ENCODE assay signal across 1 cellular context in the genomic region with DNA sequence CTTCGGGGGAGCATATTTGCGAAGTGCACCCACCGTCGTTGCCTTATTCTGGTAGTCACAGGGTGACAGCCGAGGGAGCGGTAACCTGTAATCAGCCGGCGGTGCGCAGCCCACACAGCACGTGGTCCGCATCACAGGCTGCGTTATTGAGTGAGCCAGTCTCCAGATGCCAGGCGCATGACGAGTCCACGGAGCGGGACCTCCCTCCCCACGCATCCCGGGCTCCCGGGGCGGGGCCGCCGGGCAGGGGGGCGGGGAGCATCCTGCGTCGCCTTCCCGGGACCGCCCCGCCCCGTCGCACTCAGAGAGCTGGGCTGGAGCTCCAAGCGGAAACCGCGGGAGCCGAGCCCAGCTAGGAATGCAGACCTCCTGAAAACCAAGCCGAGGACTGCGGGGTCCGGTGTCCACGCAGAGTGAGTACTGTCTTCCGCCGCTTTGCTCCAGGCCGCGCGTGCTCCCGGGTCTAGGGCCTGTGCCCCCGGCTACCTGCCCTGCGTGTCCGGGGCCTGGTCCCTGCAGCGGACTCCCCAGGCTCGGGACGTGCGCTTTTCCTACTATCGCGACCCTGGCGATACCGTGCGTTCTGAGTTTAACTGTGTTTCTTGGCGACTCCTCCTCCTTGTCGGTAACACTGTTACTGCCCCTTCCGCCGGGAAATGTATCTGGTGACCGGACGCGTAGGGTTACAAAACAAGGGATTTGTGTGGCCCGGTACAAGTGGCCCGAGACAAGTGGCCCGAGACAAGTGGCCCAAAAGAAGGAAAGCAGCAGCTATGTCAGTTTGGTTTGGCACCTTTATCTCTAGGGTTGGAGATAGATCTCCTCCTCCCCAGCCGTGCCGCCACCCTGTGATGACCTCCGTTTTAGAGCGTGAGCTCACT.
TF ChIP-seq lines count a peak whose summit lies in the region.

No MANE protein-coding gene starts in this region.

TF ChIP-seq in K562, 482 proteins besides CTCF, POLR2A, EP300 and RAD21 (continued from another document):
- TF ChIP-seq, protein P1, sequence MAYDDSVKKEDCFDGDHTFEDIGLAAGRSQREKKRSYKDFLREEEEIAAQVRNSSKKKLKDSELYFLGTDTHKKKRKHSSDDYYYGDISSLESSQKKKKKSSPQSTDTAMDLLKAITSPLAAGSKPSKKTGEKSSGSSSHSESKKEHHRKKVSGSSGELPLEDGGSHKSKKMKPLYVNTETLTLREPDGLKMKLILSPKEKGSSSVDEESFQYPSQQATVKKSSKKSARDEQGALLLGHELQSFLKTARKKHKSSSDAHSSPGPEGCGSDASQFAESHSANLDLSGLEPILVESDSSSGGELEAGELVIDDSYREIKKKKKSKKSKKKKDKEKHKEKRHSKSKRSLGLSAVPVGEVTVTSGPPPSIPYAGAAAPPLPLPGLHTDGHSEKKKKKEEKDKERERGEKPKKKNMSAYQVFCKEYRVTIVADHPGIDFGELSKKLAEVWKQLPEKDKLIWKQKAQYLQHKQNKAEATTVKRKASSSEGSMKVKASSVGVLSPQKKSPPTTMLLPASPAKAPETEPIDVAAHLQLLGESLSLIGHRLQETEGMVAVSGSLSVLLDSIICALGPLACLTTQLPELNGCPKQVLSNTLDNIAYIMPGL (CRISPR knock-in tag; IDR thresholded peaks at IDR 0.05): 0 out of 2 replicates have a peak, but pooled peaks have one; percentile 31
- TF ChIP-seq POLR2AphosphoS5 (IDR thresholded peaks at IDR 0.05; ENCODE audit: control insufficient read depth, insufficient read depth, low read depth, low read length) (peak; percentile 53; the same call in 1 of the 2 replicates), SREBF1 (IDR thresholded peaks at IDR 0.05; ENCODE audit: borderline replicate concordance, low read depth, low read length) (no peak), XRCC5 (IDR thresholded peaks at IDR 0.05; ENCODE audit: low read depth, low read length) (no peak), LEF1 (IDR thresholded peaks at IDR 0.05) (no peak; the same call in 1 of the 2 replicates), ATF2 (CRISPR knock-in tag; IDR thresholded peaks at IDR 0.05) (no peak), HMG20B (CRISPR knock-in tag; IDR thresholded peaks at IDR 0.05) (no peak), RHOXF2B (CRISPR knock-in tag; conservative IDR thresholded peaks at IDR 0.05) (no peak), MEIS2 (IDR thresholded peaks at IDR 0.05; ENCODE audit: partially characterized antibody) (peak; percentile 41), ESRRA (IDR thresholded peaks at IDR 0.05; ENCODE audit: borderline replicate concordance, low read depth) (peak; percentile 28), CBFA2T3 (IDR thresholded peaks at IDR 0.05) (peak; percentile 31; the same call in 1 of the 2 replicates), ZBTB11 (CRISPR knock-in tag; IDR thresholded peaks at IDR 0.05) (peak in 2 of 3 experiments; percentile 73 to 96; a peak in 5 of 6 replicates), CBX1 (IDR thresholded peaks at IDR 0.05; ENCODE audit: low read depth) (0 out of 2 replicates have a peak, but pooled peaks have one; percentile 54), JUN (IDR thresholded peaks at IDR 0.05; ENCODE audit: borderline replicate concordance, low read depth, low read length) (peak; percentile 74; the same call in 1 of the 2 replicates), JUN (CRISPR knock-in tag; IDR thresholded peaks at IDR 0.05; ENCODE audit: borderline replicate concordance) (no peak), IRF9 (tag; IDR thresholded peaks at IDR 0.05) (no peak), U2AF2 (optimal IDR thresholded peaks at IDR 0.05; ENCODE audit: low read depth, low read length) (no peak), ZNF586 (CRISPR knock-in tag; conservative IDR thresholded peaks at IDR 0.05) (no peak), PHTF2 (CRISPR knock-in tag; IDR thresholded peaks at IDR 0.05) (no peak), EZH2 (IDR thresholded peaks at IDR 0.05; ENCODE audit: borderline replicate concordance, low read depth, low read length) (no peak)
- TF ChIP-seq, protein P2, sequence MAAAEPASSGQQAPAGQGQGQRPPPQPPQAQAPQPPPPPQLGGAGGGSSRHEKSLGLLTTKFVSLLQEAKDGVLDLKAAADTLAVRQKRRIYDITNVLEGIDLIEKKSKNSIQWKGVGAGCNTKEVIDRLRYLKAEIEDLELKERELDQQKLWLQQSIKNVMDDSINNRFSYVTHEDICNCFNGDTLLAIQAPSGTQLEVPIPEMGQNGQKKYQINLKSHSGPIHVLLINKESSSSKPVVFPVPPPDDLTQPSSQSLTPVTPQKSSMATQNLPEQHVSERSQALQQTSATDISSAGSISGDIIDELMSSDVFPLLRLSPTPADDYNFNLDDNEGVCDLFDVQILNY (CRISPR knock-in tag; IDR thresholded peaks at IDR 0.05): 0 out of 2 replicates have a peak, but pooled peaks have one; percentile 79
- TF ChIP-seq, protein P3, sequence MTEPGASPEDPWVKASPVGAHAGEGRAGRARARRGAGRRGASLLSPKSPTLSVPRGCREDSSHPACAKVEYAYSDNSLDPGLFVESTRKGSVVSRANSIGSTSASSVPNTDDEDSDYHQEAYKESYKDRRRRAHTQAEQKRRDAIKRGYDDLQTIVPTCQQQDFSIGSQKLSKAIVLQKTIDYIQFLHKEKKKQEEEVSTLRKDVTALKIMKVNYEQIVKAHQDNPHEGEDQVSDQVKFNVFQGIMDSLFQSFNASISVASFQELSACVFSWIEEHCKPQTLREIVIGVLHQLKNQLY (CRISPR knock-in tag; conservative IDR thresholded peaks at IDR 0.05): no peak
